Comparison of ENCODE assay signal across 15 cellular contexts in the genomic region with DNA sequence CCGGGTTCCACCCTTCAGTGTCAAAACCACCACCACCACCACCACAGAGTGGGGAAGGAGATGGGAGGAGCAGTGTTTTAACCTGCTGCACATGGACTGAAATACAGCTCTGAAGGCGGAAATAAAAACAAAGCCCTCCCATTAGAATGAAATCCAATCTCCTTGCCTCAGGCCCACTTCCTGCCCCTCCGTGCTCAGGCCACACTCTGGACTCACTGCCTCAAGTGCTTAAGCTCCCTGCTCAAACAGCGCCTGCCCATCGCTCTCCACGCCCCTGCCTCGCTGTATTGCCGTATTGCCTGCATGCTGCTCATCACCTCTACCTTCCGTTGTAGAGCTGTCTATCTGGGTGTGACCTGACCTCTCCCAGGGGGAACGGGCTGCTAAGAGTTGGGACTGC. TPM values are rescaled to one million over a fixed set of nuclear protein-coding genes. Genes with fewer than 3 reads are reported as not detected.
DNase-seq lines count a peak whose midpoint lies in the region; ATAC-seq and TF ChIP-seq lines count a peak whose summit lies in the region.
"Had no signal": no experiment of that assay in that cellular context is flagged by ENCODE, and none has a peak within 500 bp of the region (broad histone marks: within the 10 kb centered on the region; RNA-seq: fewer than 3 reads in every experiment).

No MANE protein-coding gene starts in this region.

- H3K27me3 ChIP-seq in heart left ventricle (no peaks in the 10 kb centered on the region), right atrium auricular region (no peaks in the 10 kb centered on the region), left ventricle myocardium inferior (ENCODE audit: low read depth) (no peaks in the 10 kb centered on the region)
- H3K27me3 ChIP-seq: breast epithelium, esophagus muscularis mucosa had no signal

- 67 to 84% (median 80%) methylated on average over 10 of the region's 10 CpGs for WGBS in heart left ventricle, 4 donors

- TF ChIP-seq POLR2A in heart left ventricle (IDR thresholded peaks at IDR 0.05): no peak

- DNase-seq in heart left ventricle: no peak
- DNase-seq in right atrium auricular region (ENCODE audit: low spot score): no peak
- DNase-seq in NCI-H2029 treated with DMSO at 0.1 percent for 48 hours (lab: John Stamatoyannopoulos, UW): peak; percentile 34
- DNase-seq in left ventricle myocardium inferior: no peak
- DNase-seq in foreskin fibroblast: no peak
- no peak for DNase-seq in KG1 (lab: John Stamatoyannopoulos, UW)
- no peak for DNase-seq in NCI-H2196 treated with DMSO at 0.1 percent for 48 hours (lab: John Stamatoyannopoulos, UW; ENCODE audit: unreplicated experiment)
- DNase-seq: activated T-cell treated with anti-CD3 and anti-CD28 coated beads, Interleukin-2, amount 50 U/mL, for 72 hours; GDM1; islet precursor cell; NCI-H1694; stimulated activated CD4-positive, alpha-beta T cell treated with anti-CD3 and anti-CD28 coated beads, Interleukin-12 subunit alpha, Interleukin-12 subunit beta, amount 100 ng/mL, for 4 hours had no signal

- ATAC-seq in heart left ventricle (peak in 3 of 4 donors; percentile 14 to 29 (median 25)), HG02798 (IDR thresholded peaks at IDR 0.05; ENCODE audit: poor library complexity, unreplicated experiment) (no peak)

- intact Hi-C loops in heart left ventricle (cut with DNase I) (no loop called here), left ventricle myocardium inferior (cut with micrococcal nuclease) (no loop called here)

- H3K36me3 ChIP-seq in heart left ventricle: no peaks in the 10 kb centered on the region
- no peaks in the 10 kb centered on the region for H3K36me3 ChIP-seq in right atrium auricular region
- H3K36me3 ChIP-seq in left ventricle myocardium inferior: no peaks in the 10 kb centered on the region
- H3K36me3 ChIP-seq: breast epithelium had no signal

- H3K9me3 ChIP-seq in heart left ventricle: peaks cover 0 to 5% (median 0%) of the 10 kb centered on the region in 12 donors
- no peaks in the 10 kb centered on the region for H3K9me3 ChIP-seq in right atrium auricular region
- peaks cover 4% of the 10 kb centered on the region for H3K9me3 ChIP-seq in left ventricle myocardium inferior (replicated peaks)
- H3K9me3 ChIP-seq: breast epithelium, esophagus muscularis mucosa had no signal

- no peak overlapping the region for H3K27ac ChIP-seq in heart left ventricle
- H3K27ac ChIP-seq in right atrium auricular region: no peak overlapping the region
- H3K27ac ChIP-seq in left ventricle myocardium inferior (replicated peaks): peak overlapping the region; percentile 31
- H3K27ac ChIP-seq: breast epithelium, esophagus muscularis mucosa had no signal

- TF ChIP-seq CTCF in heart left ventricle (IDR thresholded peaks at IDR 0.05) (no peak), right atrium auricular region (IDR thresholded peaks at IDR 0.05) (no peak), left ventricle myocardium inferior (IDR thresholded peaks at IDR 0.05; ENCODE audit: borderline replicate concordance) (no peak), foreskin fibroblast (IDR thresholded peaks at IDR 0.05; ENCODE audit: low read depth, low read length) (no peak)

- H3K4me1 ChIP-seq in heart left ventricle (peaks cover 0 to 29% (median 13%) of the 10 kb centered on the region in 12 donors), right atrium auricular region (peaks cover 0 to 22% of the 10 kb centered on the region in 2 donors), left ventricle myocardium inferior (peaks cover 25% of the 10 kb centered on the region)
- H3K4me1 ChIP-seq: breast epithelium had no signal

- H3K4me3 ChIP-seq in heart left ventricle: no peak overlapping the region
- H3K4me3 ChIP-seq in right atrium auricular region: no peak overlapping the region
- no peak overlapping the region for H3K4me3 ChIP-seq in left ventricle myocardium inferior
- H3K4me3 ChIP-seq in foreskin fibroblast (ENCODE audit: low read depth in 1 of 2, low read length in 2 of 2): no peak overlapping the region
- H3K4me3 ChIP-seq: breast epithelium, esophagus muscularis mucosa had no signal

RNA-seq across cellular contexts. Expression of a gene that starts 31.5 kb away (rescaled TPM):
- total RNA-seq in heart left ventricle (10 to 100 TPM in 2 of 9 donors, 1 to 10 TPM in 6, under 1 TPM in 1; 0.72 to 23.9 (median 3.0) TPM), right atrium auricular region (100 to 1,000 TPM in 1 of 2 donors, 10 to 100 TPM in 1; 61.1 to 136 TPM), left ventricle myocardium inferior (30.5 TPM)
- polyA plus RNA-seq in heart left ventricle: 1 to 10 TPM in 1 of 2 donors, under 1 TPM in 1; 0.43 to 4.4 TPM
